21 cellular contexts compared by ENCODE assay signal in genomic region chr4:2172627-2173231, GRCh38.
DNase-seq lines count a peak whose midpoint lies in the region; ATAC-seq lines count a peak whose summit lies in the region.
"Had no signal": no experiment of that assay in that cellular context is flagged by ENCODE, and none has a peak within 500 bp of the region (broad histone marks: within the 10 kb centered on the region; RNA-seq: fewer than 3 reads in every experiment).

No MANE protein-coding gene starts in this region.

- no peak overlapping the region for H3K27ac Mint-ChIP-seq in activated naive CD4-positive, alpha-beta T cell treated with anti-CD3 and anti-CD28 coated beads for 36 hours
- peak overlapping the region; percentile 80 for H3K27ac Mint-ChIP-seq in activated T-helper 2 cell treated with anti-CD3 and anti-CD28 coated beads, Interferon-gamma antibody, Interleukin-2, Interleukin-4, amounts not matched to agents 10 μg/mL and 5 μg/mL and 100 μg/mL, durations not matched to agents 14 hours and 24 hours and 36 hours
- H3K27ac Mint-ChIP-seq in stimulated activated effector memory CD8-positive, alpha-beta T cell treated with anti-CD3 and anti-CD28 coated beads, Interleukin-12 subunit alpha, Interleukin-12 subunit beta, amount 100 ng/mL, for 72 hours = peak overlapping the region; percentile 7
- H3K27ac Mint-ChIP-seq: GM23338, WTC11 had no signal

- H3K36me3 Mint-ChIP-seq in activated naive CD4-positive, alpha-beta T cell treated with anti-CD3 and anti-CD28 coated beads for 36 hours (ENCODE audit: low read depth) = no peaks in the 10 kb centered on the region
- peaks cover 6% of the 10 kb centered on the region for H3K36me3 Mint-ChIP-seq in activated T-helper 2 cell treated with anti-CD3 and anti-CD28 coated beads, Interferon-gamma antibody, Interleukin-2, Interleukin-4, amounts not matched to agents 10 μg/mL and 5 μg/mL and 100 μg/mL, durations not matched to agents 14 hours and 24 hours and 36 hours (ENCODE audit: low read depth)
- H3K36me3 Mint-ChIP-seq in stimulated activated effector memory CD8-positive, alpha-beta T cell treated with anti-CD3 and anti-CD28 coated beads, Interleukin-12 subunit alpha, Interleukin-12 subunit beta, amount 100 ng/mL, for 72 hours = no peaks in the 10 kb centered on the region
- H3K36me3 Mint-ChIP-seq: WTC11 had no signal

- CTCF ChIA-PET in activated naive CD4-positive, alpha-beta T cell treated with anti-CD3 and anti-CD28 coated beads for 36 hours (lab: Charles Lee) = interaction anchor here (1.2 kb wide), 1 partner anchor 47 kb away, joined by 4 read pairs; no protein-coding TSS in a partner anchor

- H3K4me1 Mint-ChIP-seq in activated naive CD4-positive, alpha-beta T cell treated with anti-CD3 and anti-CD28 coated beads for 36 hours (ENCODE audit: low read depth) = peaks cover 14% of the 10 kb centered on the region
- peaks cover 69% of the 10 kb centered on the region for H3K4me1 Mint-ChIP-seq in activated T-helper 2 cell treated with anti-CD3 and anti-CD28 coated beads, Interferon-gamma antibody, Interleukin-2, Interleukin-4, amounts not matched to agents 10 μg/mL and 5 μg/mL and 100 μg/mL, durations not matched to agents 14 hours and 24 hours and 36 hours (ENCODE audit: low read depth)
- H3K4me1 Mint-ChIP-seq in stimulated activated effector memory CD8-positive, alpha-beta T cell treated with anti-CD3 and anti-CD28 coated beads, Interleukin-12 subunit alpha, Interleukin-12 subunit beta, amount 100 ng/mL, for 72 hours = peaks cover 17% of the 10 kb centered on the region
- H3K4me1 Mint-ChIP-seq: GM23338, WTC11 had no signal

- intact Hi-C loops in activated naive CD4-positive, alpha-beta T cell treated with anti-CD3 and anti-CD28 coated beads for 36 hours (cut with micrococcal nuclease) = no loop called here
- intact Hi-C loops in activated T-helper 2 cell treated with anti-CD3 and anti-CD28 coated beads, Interferon-gamma antibody, Interleukin-2, Interleukin-4, amounts not matched to agents 10 μg/mL and 5 μg/mL and 100 μg/mL, durations not matched to agents 14 hours and 24 hours and 36 hours (cut with micrococcal nuclease) = no loop called here

- no peak overlapping the region for H3K4me3 Mint-ChIP-seq in activated naive CD4-positive, alpha-beta T cell treated with anti-CD3 and anti-CD28 coated beads for 36 hours
- peak overlapping the region; percentile 43 for H3K4me3 Mint-ChIP-seq in activated T-helper 2 cell treated with anti-CD3 and anti-CD28 coated beads, Interferon-gamma antibody, Interleukin-2, Interleukin-4, amounts not matched to agents 10 μg/mL and 5 μg/mL and 100 μg/mL, durations not matched to agents 14 hours and 24 hours and 36 hours (ENCODE audit: low read depth)
- H3K4me3 Mint-ChIP-seq in stimulated activated effector memory CD8-positive, alpha-beta T cell treated with anti-CD3 and anti-CD28 coated beads, Interleukin-12 subunit alpha, Interleukin-12 subunit beta, amount 100 ng/mL, for 72 hours = no peak overlapping the region
- H3K4me3 Mint-ChIP-seq: GM23338, WTC11 had no signal

- H3K27me3 Mint-ChIP-seq in activated naive CD4-positive, alpha-beta T cell treated with anti-CD3 and anti-CD28 coated beads for 36 hours (ENCODE audit: low read depth) = no peaks in the 10 kb centered on the region
- no peaks in the 10 kb centered on the region for H3K27me3 Mint-ChIP-seq in activated T-helper 2 cell treated with anti-CD3 and anti-CD28 coated beads, Interferon-gamma antibody, Interleukin-2, Interleukin-4, amounts not matched to agents 10 μg/mL and 5 μg/mL and 100 μg/mL, durations not matched to agents 14 hours and 24 hours and 36 hours (ENCODE audit: low read depth)

- peak; percentile 71 for ATAC-seq in stimulated activated effector memory CD8-positive, alpha-beta T cell treated with anti-CD3 and anti-CD28 coated beads, Interleukin-12 subunit alpha, Interleukin-12 subunit beta, amount 100 ng/mL, for 72 hours
- ATAC-seq in HG02571 (IDR thresholded peaks at IDR 0.05; ENCODE audit: unreplicated experiment) (no peak), HG03439 (IDR thresholded peaks at IDR 0.05; ENCODE audit: unreplicated experiment) (no peak)
- ATAC-seq: GM23338, WTC11 had no signal

- H3K4me3 ChIP-seq in Jurkat, Clone E6-1 (ENCODE audit: low read length) = peak overlapping the region; percentile 26
- H3K4me3 ChIP-seq: adrenal gland, breast epithelium, GM23338, Peyer's patch, SJSA1, spleen, upper lobe of left lung had no signal

- DNase-seq in activated naive CD4-positive, alpha-beta T cell treated with anti-CD3 and anti-CD28 coated beads for 36 hours = peak; percentile 18
- no peak for DNase-seq in activated naive CD4-positive, alpha-beta T cell (lab: John Stamatoyannopoulos, UW)
- DNase-seq in Jurkat, Clone E6-1 (ENCODE audit: low read depth, low spot score) = peak; percentile 74
- DNase-seq in activated T-helper 2 cell treated with anti-CD3 and anti-CD28 coated beads, Interferon-gamma antibody, Interleukin-2, Interleukin-4, amounts not matched to agents 10 μg/mL and 5 μg/mL and 100 μg/mL, durations not matched to agents 14 hours and 24 hours and 36 hours (ENCODE audit: low spot score) = no peak
- no peak for DNase-seq in stimulated activated effector memory CD8-positive, alpha-beta T cell treated with anti-CD3 and anti-CD28 coated beads, Interleukin-12 subunit alpha, Interleukin-12 subunit beta, amount 100 ng/mL, for 72 hours (ENCODE audit: low spot score in 2 of 2)
- no peak for DNase-seq in NCI-H524 treated with DMSO at 0.1 percent for 48 hours (lab: John Stamatoyannopoulos, UW)
- DNase-seq: DMS79; NCI-H2029; NCI-H446 treated with DMSO at 0.1 percent for 48 hours; NK-92 treated with Interleukin-12 subunit alpha and Interleukin-12 subunit beta, amount 100 ng/mL, for 24 hours; Peyer's patch; spleen; stimulated activated CD4-positive, alpha-beta T cell treated with anti-CD3 and anti-CD28 coated beads, Interleukin-4, amount 100 ng/mL, for 24 hours; upper lobe of left lung had no signal

- H3K9me3 Mint-ChIP-seq in activated naive CD4-positive, alpha-beta T cell treated with anti-CD3 and anti-CD28 coated beads for 36 hours = no peaks in the 10 kb centered on the region
- H3K9me3 Mint-ChIP-seq in activated T-helper 2 cell treated with anti-CD3 and anti-CD28 coated beads, Interferon-gamma antibody, Interleukin-2, Interleukin-4, amounts not matched to agents 10 μg/mL and 5 μg/mL and 100 μg/mL, durations not matched to agents 14 hours and 24 hours and 36 hours = no peaks in the 10 kb centered on the region
- H3K9me3 Mint-ChIP-seq in stimulated activated effector memory CD8-positive, alpha-beta T cell treated with anti-CD3 and anti-CD28 coated beads, Interleukin-12 subunit alpha, Interleukin-12 subunit beta, amount 100 ng/mL, for 72 hours = no peaks in the 10 kb centered on the region
- H3K9me3 Mint-ChIP-seq: GM23338, WTC11 had no signal

Comparison
In these comparisons a context has a peak if more than half of its experiments do, and no peak if none do; other contexts are left out.
1. DNase-seq: peak in activated naive CD4-positive, alpha-beta T cell treated with anti-CD3 and anti-CD28 coated beads for 36 hours (single experiment) and Jurkat, Clone E6-1 (single experiment); none in activated naive CD4-positive, alpha-beta T cell (0 of 4), activated T-helper 2 cell treated with anti-CD3 and anti-CD28 coated beads, Interferon-gamma antibody, Interleukin-2, Interleukin-4, amounts not matched to agents 10 μg/mL and 5 μg/mL and 100 μg/mL, durations not matched to agents 14 hours and 24 hours and 36 hours (single experiment), stimulated activated effector memory CD8-positive, alpha-beta T cell treated with anti-CD3 and anti-CD28 coated beads, Interleukin-12 subunit alpha, Interleukin-12 subunit beta, amount 100 ng/mL, for 72 hours (0 of 2) and NCI-H524 treated with DMSO at 0.1 percent for 48 hours (single experiment).